Comparison of ENCODE assay signal across 24 cellular contexts in the genomic region with DNA sequence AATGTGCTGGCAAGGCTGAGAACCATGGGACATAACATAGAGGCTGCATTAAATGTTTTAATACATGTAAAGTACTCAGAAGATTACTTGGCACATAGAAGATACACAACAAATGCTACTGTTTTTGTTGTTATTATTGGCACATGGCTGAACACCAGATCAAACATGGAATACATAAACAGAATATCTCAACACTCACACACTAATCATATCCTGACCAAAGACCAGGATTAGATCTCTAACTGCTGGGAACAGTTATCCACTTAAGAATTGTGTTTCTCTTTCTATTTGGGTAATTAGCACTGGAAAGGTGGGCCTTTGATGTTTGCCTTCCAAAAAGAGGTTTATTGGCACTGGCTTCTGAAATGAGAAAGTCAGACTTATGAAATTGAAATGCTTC.
DNase-seq lines count a peak whose midpoint lies in the region; ATAC-seq, FAIRE-seq and TF ChIP-seq lines count a peak whose summit lies in the region.
"Had no signal": no experiment of that assay in that cellular context is flagged by ENCODE, and none has a peak within 500 bp of the region (broad histone marks: within the 10 kb centered on the region; RNA-seq: fewer than 3 reads in every experiment).

No MANE protein-coding gene starts in this region.

- H3K9me3 ChIP-seq in endothelial cell of umbilical vein (replicated peaks; ENCODE audit: control insufficient read depth, insufficient read depth, low read length) = no peaks in the 10 kb centered on the region
- H3K9me3 ChIP-seq: BE2C had no signal

- H4K20me1 ChIP-seq in endothelial cell of umbilical vein (replicated peaks; ENCODE audit: control insufficient read depth, extremely low read depth, insufficient read depth, low read length) = no peaks in the 10 kb centered on the region

- no peaks in the 10 kb centered on the region for H3K79me2 ChIP-seq in endothelial cell of umbilical vein (ENCODE audit: control insufficient read depth, insufficient read depth, low read length)

- ATAC-seq in sciatic nerve (no peak), HG02885 (IDR thresholded peaks at IDR 0.05; ENCODE audit: poor library complexity, unreplicated experiment) (no peak)
- ATAC-seq: GM12878, HCT116 had no signal

- POLR2A ChIA-PET in endothelial cell of umbilical vein (lab: Charles Lee) = no interaction called here

- BruUV-seq in endothelial cell of umbilical vein (replicated peaks; lab: Mats Ljungman, UMichigan) = no TSS peak

- H3K4me3 ChIP-seq in endothelial cell of umbilical vein (replicated peaks in 1 of 3; ENCODE audit: insufficient read depth in 1 of 3, low read depth in 1 of 3, low read length in 3 of 3) = no peak overlapping the region
- H3K4me3 ChIP-seq: GM12878 had no signal

- no peak for TF ChIP-seq POLR2A in endothelial cell of umbilical vein (IDR thresholded peaks at IDR 0.05; ENCODE audit: low read depth, low read length)

- FAIRE-seq in endothelial cell of umbilical vein (lab: Jason Lieb, UNC) = peak; percentile 93
- FAIRE-seq: A204.1, GM12878, HTR-8/SVneo had no signal

- H3K27me3 ChIP-seq in endothelial cell of umbilical vein (ENCODE audit: control insufficient read depth in 2 of 2, insufficient read depth in 2 of 2, low read length in 2 of 2) = no peaks in the 10 kb centered on the region
- H3K27me3 ChIP-seq: BE2C had no signal

- no peaks in the 10 kb centered on the region for H3K9me1 ChIP-seq in endothelial cell of umbilical vein (replicated peaks; ENCODE audit: control insufficient read depth, extremely low read depth, insufficient read depth, low read length)

- CTCF ChIA-PET in endothelial cell of umbilical vein (lab: Charles Lee) = no interaction called here

- H3K4me1 ChIP-seq in endothelial cell of umbilical vein (ENCODE audit: control insufficient read depth, extremely low read depth, insufficient read depth, low read length) = peaks cover 32% of the 10 kb centered on the region

- peak; percentile 18 for DNase-seq in NCI-H748 (lab: John Stamatoyannopoulos, UW; ENCODE audit: unreplicated experiment)
- DNase-seq in NCI-H748 treated with DMSO at 0.1 percent for 48 hours (lab: John Stamatoyannopoulos, UW) = no peak
- DNase-seq in NCI-H1105 (lab: John Stamatoyannopoulos, UW) = peak; percentile 5
- DNase-seq in NCI-H2196 (lab: John Stamatoyannopoulos, UW; ENCODE audit: unreplicated experiment) = peak; percentile 12
- peak; percentile 73 for DNase-seq in endothelial cell of umbilical vein (ENCODE audit: low read depth, low spot score)
- DNase-seq in sciatic nerve (ENCODE audit: low spot score) = no peak
- DNase-seq: ACHN; BE2C; C1 segment of cervical spinal cord; CD4-positive, CD25-positive, alpha-beta regulatory T cell; CD8-positive, alpha-beta memory T cell; COR-L47; DMS 273 treated with DMSO at 0.1 percent for 48 hours; DMS53; DND-41; EL; GOT3; H7; HFFc6 had no signal

- no peaks in the 10 kb centered on the region for H3K36me3 ChIP-seq in endothelial cell of umbilical vein (ENCODE audit: control insufficient read depth in 2 of 2, extremely low read depth in 1 of 2, insufficient read depth in 2 of 2, low read length in 2 of 2)
- H3K36me3 ChIP-seq: BE2C had no signal

- H3K27ac ChIP-seq in endothelial cell of umbilical vein (ENCODE audit: insufficient read depth, low read depth, low read length) = no peak overlapping the region

- H2AFZ ChIP-seq in endothelial cell of umbilical vein (ENCODE audit: low read depth, low read length) = no peak overlapping the region

- TF ChIP-seq CTCF in endothelial cell of umbilical vein (IDR thresholded peaks at IDR 0.05; ENCODE audit: extremely low read depth in 1 of 2, insufficient read depth in 1 of 2, low read depth in 1 of 2, low read length in 2 of 2) = no peak

- dilution Hi-C loops in endothelial cell of umbilical vein (cut with MboI; ENCODE audit: extremely low pct_ligation_motif_present, low sequenced_read_pairs) = no loop called here

- peak overlapping the region; percentile 2 for H3K4me2 ChIP-seq in endothelial cell of umbilical vein (ENCODE audit: insufficient read depth, low read length)

- no peak overlapping the region for H3K9ac ChIP-seq in endothelial cell of umbilical vein (replicated peaks; ENCODE audit: extremely low read depth, insufficient read depth, low read length)

- intact Hi-C loops in endothelial cell of umbilical vein (cut with micrococcal nuclease) (no loop called here), sciatic nerve (cut with DNase I) (no loop called here)

TF ChIP-seq in endothelial cell of umbilical vein, 7 proteins besides CTCF, POLR2A, EP300 and RAD21:
- peak; percentile 75 for TF ChIP-seq GATA2 (IDR thresholded peaks at IDR 0.05; ENCODE audit: insufficient read depth, insufficient read length, low read depth, low read length)
- TF ChIP-seq, protein P1, sequence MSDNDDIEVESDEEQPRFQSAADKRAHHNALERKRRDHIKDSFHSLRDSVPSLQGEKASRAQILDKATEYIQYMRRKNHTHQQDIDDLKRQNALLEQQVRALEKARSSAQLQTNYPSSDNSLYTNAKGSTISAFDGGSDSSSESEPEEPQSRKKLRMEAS (IDR thresholded peaks at IDR 0.05; ENCODE audit: insufficient read depth, insufficient read length) = no peak
- no peak for TF ChIP-seq MYC (IDR thresholded peaks at IDR 0.05; ENCODE audit: low read depth, low read length)
- TF ChIP-seq FOS (IDR thresholded peaks at IDR 0.05; ENCODE audit: borderline replicate concordance, insufficient read depth, low read length) = peak; percentile 55
- TF ChIP-seq EZH2 (IDR thresholded peaks at IDR 0.05; ENCODE audit: borderline replicate concordance, low read depth, low read length, severe bottlenecking) = no peak
- peak; percentile 25 for TF ChIP-seq JUN (IDR thresholded peaks at IDR 0.05; ENCODE audit: borderline replicate concordance, insufficient read depth, insufficient read length, low read depth)
- no peak for TF ChIP-seq POLR2AphosphoS5 (IDR thresholded peaks at IDR 0.05; ENCODE audit: insufficient read depth, low read depth, low read length)
TF ChIP-seq in endothelial cell of umbilical vein: peak in this region for 3.

Comparison
In these comparisons a context has a peak if more than half of its experiments do, and no peak if none do; other contexts are left out.
1. DNase-seq: peak in NCI-H748 (single experiment), NCI-H1105 (single experiment), NCI-H2196 (single experiment) and endothelial cell of umbilical vein (single experiment); none in NCI-H748 treated with DMSO at 0.1 percent for 48 hours (single experiment) and sciatic nerve (single experiment).